ENCODE assay signal across 7 cellular contexts in the genomic region with DNA sequence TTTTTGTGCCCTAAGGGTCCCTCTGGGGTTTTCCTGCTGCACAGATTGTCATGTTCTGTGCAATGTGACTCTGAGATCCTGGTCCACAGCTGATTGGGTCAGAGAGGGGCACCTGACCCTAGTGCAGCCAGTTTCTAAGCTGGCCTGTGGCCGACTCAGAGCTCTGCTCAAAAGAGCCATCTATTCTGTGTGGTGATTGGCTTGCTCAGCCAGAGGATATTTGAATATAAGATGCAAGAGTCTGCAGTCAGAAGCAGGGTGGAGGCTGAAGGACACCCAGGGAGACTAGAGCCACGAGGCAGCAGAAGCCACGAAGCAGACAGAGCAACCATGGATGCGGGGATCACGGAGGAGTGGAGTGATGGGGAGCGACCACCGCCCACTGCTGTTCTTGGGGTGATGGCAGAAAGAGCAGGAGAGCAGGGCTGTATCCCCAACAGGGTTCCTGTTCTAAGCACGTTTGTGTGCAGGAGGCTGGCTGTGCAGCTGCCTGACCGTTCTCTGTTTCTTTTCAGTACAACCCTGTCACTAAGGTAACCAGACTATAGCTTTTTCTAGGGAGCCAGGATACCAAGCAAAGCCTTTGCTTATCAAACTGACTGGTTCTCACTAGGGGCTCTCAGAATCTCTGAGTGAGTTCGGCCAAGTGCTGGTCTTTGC. TPM values are rescaled to one million over a fixed set of nuclear protein-coding genes. Genes with fewer than 3 reads are reported as not detected.
DNase-seq lines count a peak whose midpoint lies in the region; ATAC-seq and TF ChIP-seq lines count a peak whose summit lies in the region.

No MANE protein-coding gene starts in this region.

- H3K9me3 Mint-ChIP-seq in mesothelial cell of epicardium: peaks cover 4% of the 10 kb centered on the region
- no peaks in the 10 kb centered on the region for H3K9me3 Mint-ChIP-seq in activated CD4-positive, alpha-beta memory T cell treated with anti-CD3 and anti-CD28 coated beads for 36 hours

- CTCF ChIA-PET in IMR-90 (lab: Yijun Ruan, JAX): interaction anchor here (0.6 to 1.0 kb wide), 2 partner anchors 19 to 61 kb away, joined by 3 read pairs; no protein-coding TSS in a partner anchor
- CTCF ChIA-PET in activated CD4-positive, alpha-beta memory T cell treated with anti-CD3 and anti-CD28 coated beads for 36 hours (lab: Charles Lee): interaction anchor here (0.7 to 1.9 kb wide), 2 partner anchors 244 to 730 kb away, joined by 3 to 4 read pairs; no protein-coding TSS in a partner anchor

- H3K9me1 ChIP-seq in IMR-90 (ENCODE audit: insufficient read depth, low read length): no peaks in the 10 kb centered on the region

- POLR2A ChIA-PET in IMR-90 (lab: Charles Lee; ENCODE audit: unreplicated experiment): interaction anchor here (1.3 kb wide), 1 partner anchor 20 kb away, joined by 4 read pairs; a partner anchor contains a TSS
- POLR2A ChIA-PET in activated CD4-positive, alpha-beta memory T cell treated with anti-CD3 and anti-CD28 coated beads for 36 hours (lab: Charles Lee): interaction anchor here (1.3 kb wide), 1 partner anchor 19 kb away, joined by 4 read pairs; a partner anchor contains a TSS

- dilution Hi-C loops in IMR-90 (cut with HindIII; ENCODE audit: low sequenced_read_pairs, unreplicated experiment): no loop called here

- no peaks in the 10 kb centered on the region for H3K36me3 Mint-ChIP-seq in mesothelial cell of epicardium
- H3K36me3 Mint-ChIP-seq in activated CD4-positive, alpha-beta memory T cell treated with anti-CD3 and anti-CD28 coated beads for 36 hours: no peaks in the 10 kb centered on the region

- TF ChIP-seq CTCF in IMR-90 (conservative IDR thresholded peaks at IDR 0.05; ENCODE audit: low read depth, low read length) (no peak), ascending aorta (IDR thresholded peaks at IDR 0.05) (no peak), mesothelial cell of epicardium (IDR thresholded peaks at IDR 0.05; ENCODE audit: unreplicated experiment) (no peak)

- no peak overlapping the region for H2BK5ac ChIP-seq in IMR-90 (ENCODE audit: low read depth, low read length, poor library complexity, severe bottlenecking)

- in situ Hi-C loops in IMR-90 (cut with MboI; ENCODE audit: low sequenced_read_pairs): no loop called here

- no peaks in the 10 kb centered on the region for H4K20me1 ChIP-seq in IMR-90 (ENCODE audit: insufficient read depth, low read length)

- intact Hi-C loops in IMR-90 (cut with micrococcal nuclease) (no loop called here), ascending aorta (cut with DNase I) (no loop called here)
- intact Hi-C loops in activated CD4-positive, alpha-beta memory T cell treated with anti-CD3 and anti-CD28 coated beads for 36 hours (cut with micrococcal nuclease): no loop called here

- no peak overlapping the region for H2BK120ac ChIP-seq in IMR-90 (ENCODE audit: low read depth, low read length)

- no peak overlapping the region for H2AK9ac ChIP-seq in IMR-90 (replicated peaks; ENCODE audit: low read depth, low read length, poor library complexity)

- TF ChIP-seq RAD21 in IMR-90 (IDR thresholded peaks at IDR 0.05; ENCODE audit: low read length): no peak

- H3K18ac ChIP-seq in IMR-90 (ENCODE audit: low read depth, low read length): no peak overlapping the region

- no peak overlapping the region for H2AFZ ChIP-seq in IMR-90 (replicated peaks; ENCODE audit: low read length, poor library complexity)

- no peaks in the 10 kb centered on the region for H3K79me1 ChIP-seq in IMR-90 (ENCODE audit: low read depth in 1 of 2, low read length in 2 of 2)

- no TSS peak for BruUV-seq in IMR-90 (replicated peaks; lab: Mats Ljungman, UMichigan)

- H3K4me1 Mint-ChIP-seq in mesothelial cell of epicardium: peaks cover 24% of the 10 kb centered on the region
- H3K4me1 Mint-ChIP-seq in activated CD4-positive, alpha-beta memory T cell treated with anti-CD3 and anti-CD28 coated beads for 36 hours (ENCODE audit: low read depth): peaks cover 12% of the 10 kb centered on the region

- no peak overlapping the region for H3K4me3 Mint-ChIP-seq in mesothelial cell of epicardium
- no peak overlapping the region for H3K4me3 Mint-ChIP-seq in activated CD4-positive, alpha-beta memory T cell treated with anti-CD3 and anti-CD28 coated beads for 36 hours

- no peak overlapping the region for H3K4ac ChIP-seq in IMR-90 (ENCODE audit: low read depth, low read length)

- TF ChIP-seq POLR2A in IMR-90 (IDR thresholded peaks at IDR 0.05; ENCODE audit: low read depth, low read length): no peak

- DNase-seq in IMR-90: peak; percentile 16
- DNase-seq in ascending aorta (ENCODE audit: low spot score in 2 of 2): no peak
- DNase-seq in mesothelial cell of epicardium (ENCODE audit: low spot score in 2 of 2, unreplicated experiment in 2 of 2): no peak
- DNase-seq in SKM-1 treated with dmso at 0.1 percent for 144 hours (lab: John Stamatoyannopoulos, UW; ENCODE audit: unreplicated experiment): no peak
- no peak for DNase-seq in H4 (ENCODE audit: low spot score)
- DNase-seq in activated CD4-positive, alpha-beta memory T cell treated with anti-CD3 and anti-CD28 coated beads for 36 hours: no peak

- no peak overlapping the region for H2BK15ac ChIP-seq in IMR-90 (ENCODE audit: low read depth, low read length)

- H3K14ac ChIP-seq in IMR-90 (replicated peaks; ENCODE audit: low read depth, low read length): no peak overlapping the region

- H3K4me1 ChIP-seq in IMR-90 (ENCODE audit: control insufficient read depth, insufficient read depth, low read length) (0 out of 2 replicates have a peak, but pooled peaks cover 1% of the 10 kb centered on the region), ascending aorta (peaks cover 10 to 25% of the 10 kb centered on the region in 2 donors)

- H3K27me3 Mint-ChIP-seq in mesothelial cell of epicardium (ENCODE audit: low read depth): no peaks in the 10 kb centered on the region
- H3K27me3 Mint-ChIP-seq in activated CD4-positive, alpha-beta memory T cell treated with anti-CD3 and anti-CD28 coated beads for 36 hours: peaks cover 16% of the 10 kb centered on the region

- no peak overlapping the region for H3K23ac ChIP-seq in IMR-90 (ENCODE audit: low read depth, low read length)

- no peak overlapping the region for H3K56ac ChIP-seq in IMR-90 (ENCODE audit: extremely low read depth, insufficient read depth, low read length)

- H4K8ac ChIP-seq in IMR-90 (ENCODE audit: low read depth in 2 of 2, low read length in 2 of 2): no peak overlapping the region

- no peak overlapping the region for H2BK20ac ChIP-seq in IMR-90 (ENCODE audit: low read depth, low read length)

- no peak overlapping the region for H4K5ac ChIP-seq in IMR-90 (ENCODE audit: low read depth, low read length)

- H3K4me2 ChIP-seq in IMR-90 (ENCODE audit: low read depth, low read length): no peak overlapping the region

- 29% methylated on average over 2 of the region's 10 CpGs; no CpG with 5 or more reads in 1 of the 2 experiments for WGBS in IMR-90 (ENCODE audit: extremely low coverage in 2 of 2, insufficient read length in 1 of 2), 2 experiments

- H3K27ac ChIP-seq in IMR-90 (ENCODE audit: insufficient read depth, low read length) (no peak overlapping the region), ascending aorta (peak overlapping the region; percentile 70 to 76)

- H3K9ac ChIP-seq in IMR-90 (ENCODE audit: low read depth, low read length): no peak overlapping the region

- H3K36me3 ChIP-seq in IMR-90 (ENCODE audit: control insufficient read depth, insufficient read depth, low read length) (no peaks in the 10 kb centered on the region), ascending aorta (no peaks in the 10 kb centered on the region)

- 0 out of 2 replicates have a peak, but pooled peaks cover 6% of the 10 kb centered on the region for H3K27me3 ChIP-seq in IMR-90 (ENCODE audit: control insufficient read depth, insufficient read depth, low read length)
- no peaks in the 10 kb centered on the region for H3K27me3 ChIP-seq in ascending aorta

- H3K9me3 ChIP-seq in IMR-90 (ENCODE audit: control insufficient read depth, insufficient read depth, low read length) (no peaks in the 10 kb centered on the region), ascending aorta (no peaks in the 10 kb centered on the region)

- H4K91ac ChIP-seq in IMR-90 (ENCODE audit: insufficient read depth, low read depth, low read length): no peak overlapping the region

- H2AK5ac ChIP-seq in IMR-90 (ENCODE audit: low read depth, low read length): peak overlapping the region; percentile 28; the same call in 1 of the 2 replicates

- ATAC-seq in GM19452 (IDR thresholded peaks at IDR 0.05; ENCODE audit: unreplicated experiment) (peak; percentile 58), IMR-90 (ENCODE audit: low read depth) (peak; percentile 67)

- peak overlapping the region; percentile 57 for H3K27ac Mint-ChIP-seq in mesothelial cell of epicardium
- H3K27ac Mint-ChIP-seq in activated CD4-positive, alpha-beta memory T cell treated with anti-CD3 and anti-CD28 coated beads for 36 hours: no peak overlapping the region

- H3K4me3 ChIP-seq in IMR-90 (ENCODE audit: insufficient read depth, low read depth, low read length): no peak overlapping the region
- no peak overlapping the region for H3K4me3 ChIP-seq in ascending aorta

TF ChIP-seq in IMR-90, 13 proteins besides CTCF, POLR2A, EP300 and RAD21:
- TF ChIP-seq, protein P1, sequence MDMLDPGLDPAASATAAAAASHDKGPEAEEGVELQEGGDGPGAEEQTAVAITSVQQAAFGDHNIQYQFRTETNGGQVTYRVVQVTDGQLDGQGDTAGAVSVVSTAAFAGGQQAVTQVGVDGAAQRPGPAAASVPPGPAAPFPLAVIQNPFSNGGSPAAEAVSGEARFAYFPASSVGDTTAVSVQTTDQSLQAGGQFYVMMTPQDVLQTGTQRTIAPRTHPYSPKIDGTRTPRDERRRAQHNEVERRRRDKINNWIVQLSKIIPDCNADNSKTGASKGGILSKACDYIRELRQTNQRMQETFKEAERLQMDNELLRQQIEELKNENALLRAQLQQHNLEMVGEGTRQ (IDR thresholded peaks at IDR 0.05; ENCODE audit: low read depth, low read length): peak; percentile 79
- TF ChIP-seq CEBPB (IDR thresholded peaks at IDR 0.05; ENCODE audit: low read depth, low read length) (no peak), CHD1 (IDR thresholded peaks at IDR 0.05; ENCODE audit: low read depth, low read length) (no peak)
TF ChIP-seq in IMR-90: peak in this region for 1.

RNA-seq across cellular contexts. Expression of a gene that starts 19.5 kb away (rescaled TPM):
- total RNA-seq in IMR-90 (2012; rRNA removed): 19.7 and 45.5 TPM in 2 replicates
- polyA plus RNA-seq in IMR-90 (2012; rRNA removed): 56.8 and 67.2 TPM in 2 replicates
- polyA plus RNA-seq in IMR-90 (2012; cell fraction: cytosol; rRNA removed): 67.9 and 82.1 TPM in 2 replicates
- polyA plus RNA-seq in IMR-90 (2012; cell fraction: nucleus; rRNA removed; ENCODE audit: low replicate concordance): 15.7 and 32.1 TPM in 2 replicates
- total RNA-seq in ascending aorta: 68.6 TPM
- total RNA-seq in mesothelial cell of epicardium: 88.5 to 90.3 TPM (median 89.4 TPM) in 3 replicates
- total RNA-seq in H4 (2014; rRNA removed; shearing (Covaris generic)): 144 and 209 TPM in 2 replicates
- 10 to 100 TPM; 62.0 to 64.6 TPM for total RNA-seq in activated CD4-positive, alpha-beta memory T cell treated with anti-CD3 and anti-CD28 coated beads for 36 hours
